Comparison of ENCODE assay signal across 1 cellular context in the genomic region with DNA sequence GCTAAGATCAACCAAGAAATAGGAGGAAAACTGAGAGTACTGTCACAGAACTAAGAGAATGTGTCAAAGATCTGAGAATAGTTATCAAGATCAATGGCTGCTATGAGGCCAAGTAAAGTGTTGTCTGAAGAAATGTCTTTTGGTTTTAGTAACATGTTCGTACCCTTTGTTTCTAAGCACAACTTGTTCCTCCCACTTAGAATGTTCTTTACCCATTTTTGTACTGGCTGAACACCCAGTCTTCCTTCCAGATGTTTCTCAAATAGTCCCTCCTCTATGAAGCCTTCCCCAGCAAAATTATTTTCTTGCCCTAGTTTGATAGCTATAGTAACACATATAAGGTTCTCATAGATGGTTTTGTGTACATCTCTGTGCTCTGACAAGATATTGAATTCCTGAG.
TF ChIP-seq lines count a peak whose summit lies in the region.

No MANE protein-coding gene starts in this region.

TF ChIP-seq in K562, 482 proteins besides CTCF, POLR2A, EP300 and RAD21 (continued from another document):
- TF ChIP-seq, protein P1, sequence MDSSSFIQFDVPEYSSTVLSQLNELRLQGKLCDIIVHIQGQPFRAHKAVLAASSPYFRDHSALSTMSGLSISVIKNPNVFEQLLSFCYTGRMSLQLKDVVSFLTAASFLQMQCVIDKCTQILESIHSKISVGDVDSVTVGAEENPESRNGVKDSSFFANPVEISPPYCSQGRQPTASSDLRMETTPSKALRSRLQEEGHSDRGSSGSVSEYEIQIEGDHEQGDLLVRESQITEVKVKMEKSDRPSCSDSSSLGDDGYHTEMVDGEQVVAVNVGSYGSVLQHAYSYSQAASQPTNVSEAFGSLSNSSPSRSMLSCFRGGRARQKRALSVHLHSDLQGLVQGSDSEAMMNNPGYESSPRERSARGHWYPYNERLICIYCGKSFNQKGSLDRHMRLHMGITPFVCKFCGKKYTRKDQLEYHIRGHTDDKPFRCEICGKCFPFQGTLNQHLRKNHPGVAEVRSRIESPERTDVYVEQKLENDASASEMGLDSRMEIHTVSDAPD (CRISPR knock-in tag; IDR thresholded peaks at IDR 0.05): no peak
- TF ChIP-seq HNRNPH1 (optimal IDR thresholded peaks at IDR 0.05; ENCODE audit: low read depth, low read length) (no peak), STAT5A (IDR thresholded peaks at IDR 0.05; ENCODE audit: borderline replicate concordance, low read length) (no peak), NEUROD1 (IDR thresholded peaks at IDR 0.05; ENCODE audit: borderline replicate concordance, low read depth, low read length, partially characterized antibody) (no peak), ZC3H4 (CRISPR knock-in tag; IDR thresholded peaks at IDR 0.05; ENCODE audit: borderline replicate concordance) (no peak)
- TF ChIP-seq, protein P2, sequence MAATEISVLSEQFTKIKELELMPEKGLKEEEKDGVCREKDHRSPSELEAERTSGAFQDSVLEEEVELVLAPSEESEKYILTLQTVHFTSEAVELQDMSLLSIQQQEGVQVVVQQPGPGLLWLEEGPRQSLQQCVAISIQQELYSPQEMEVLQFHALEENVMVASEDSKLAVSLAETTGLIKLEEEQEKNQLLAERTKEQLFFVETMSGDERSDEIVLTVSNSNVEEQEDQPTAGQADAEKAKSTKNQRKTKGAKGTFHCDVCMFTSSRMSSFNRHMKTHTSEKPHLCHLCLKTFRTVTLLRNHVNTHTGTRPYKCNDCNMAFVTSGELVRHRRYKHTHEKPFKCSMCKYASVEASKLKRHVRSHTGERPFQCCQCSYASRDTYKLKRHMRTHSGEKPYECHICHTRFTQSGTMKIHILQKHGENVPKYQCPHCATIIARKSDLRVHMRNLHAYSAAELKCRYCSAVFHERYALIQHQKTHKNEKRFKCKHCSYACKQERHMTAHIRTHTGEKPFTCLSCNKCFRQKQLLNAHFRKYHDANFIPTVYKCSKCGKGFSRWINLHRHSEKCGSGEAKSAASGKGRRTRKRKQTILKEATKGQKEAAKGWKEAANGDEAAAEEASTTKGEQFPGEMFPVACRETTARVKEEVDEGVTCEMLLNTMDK (IDR thresholded peaks at IDR 0.05; ENCODE audit: borderline replicate concordance, insufficient read depth, low read depth, low read length, poor library complexity, severe bottlenecking): no peak
